ENCODE assay signal across 10 cellular contexts in genomic region chr2:8986327-8986976, GRCh38. TPM values are rescaled to one million over a fixed set of nuclear protein-coding genes. Genes with fewer than 3 reads are reported as not detected.
A peak's percentile ranks its signal among the peaks of the same experiment; 100 is the strongest.
DNase-seq lines count a peak whose midpoint lies in the region; FAIRE-seq and TF ChIP-seq lines count a peak whose summit lies in the region.
"Had no signal": no experiment of that assay in that cellular context is flagged by ENCODE, and none has a peak within 500 bp of the region (broad histone marks: within the 10 kb centered on the region; RNA-seq: fewer than 3 reads in every experiment).

No MANE protein-coding gene starts in this region.

- no peak overlapping the region for H3K4me2 ChIP-seq in H1 (ENCODE audit: insufficient read depth in 1 of 2, low read depth in 2 of 2, low read length in 2 of 2)

- peaks cover 0 to 2% of the 10 kb centered on the region in 2 experiments for H4K20me1 ChIP-seq in H1 (replicated peaks in 1 of 2; ENCODE audit: control insufficient read depth in 1 of 2, insufficient read depth in 2 of 2, low read length in 2 of 2)

- peak; percentile 52 for FAIRE-seq in H1 (lab: Jason Lieb, UNC)
- no peak for FAIRE-seq in HTR-8/SVneo (lab: Jason Lieb, UNC)

- no peak overlapping the region for H2BK5ac ChIP-seq in H1 (ENCODE audit: low read depth, low read length)

- no peak overlapping the region for H2AFZ ChIP-seq in H1 (ENCODE audit: low read length)

- TF ChIP-seq POLR2A in H1 (IDR thresholded peaks at IDR 0.05; ENCODE audit: control extremely low read depth in 1 of 2, low read depth in 2 of 2, low read length in 2 of 2), result no peak

- no peak overlapping the region for H3K14ac ChIP-seq in H1 (ENCODE audit: insufficient read length)

- no peak overlapping the region for H3K9ac ChIP-seq in H1 (replicated peaks in 1 of 4; ENCODE audit: extremely low read depth in 1 of 4, low read depth in 3 of 4, low read length in 3 of 4)

- POLR2A ChIA-PET in AG04450 (lab: Yijun Ruan, JAX) (no interaction called here), H1 (lab: Charles Lee; ENCODE audit: partially characterized antibody) (interaction anchor here (0.9 kb wide), 1 partner anchor 15 kb away, joined by 4 read pairs; no protein-coding TSS in a partner anchor)

- H3K23ac ChIP-seq in H1 (ENCODE audit: insufficient read length), result no peak overlapping the region

- no peaks in the 10 kb centered on the region for H3K23me2 ChIP-seq in H1 (ENCODE audit: low read depth, low read length)

- no peak overlapping the region for H3K4ac ChIP-seq in H1 (replicated peaks; ENCODE audit: insufficient read length, low read depth, low read length)

- H3K36me3 ChIP-seq in H1 (ENCODE audit: control insufficient read depth in 2 of 4, insufficient read depth in 4 of 4, low read length in 3 of 4), result no peaks in the 10 kb centered on the region

- WGBS in H1 (ENCODE audit: extremely low coverage in 1 of 2, insufficient coverage in 1 of 2, insufficient read length in 1 of 2, insufficient replicate concordance in 2 of 2, low coverage in 1 of 2, low lambda C conversion rate in 2 of 2, missing lambda C conversion rate in 1 of 2), 2 experiments, result 65% methylated on average over 11 of the region's 11 CpGs; no CpG with 5 or more reads in 1 of the 2 experiments

- H3K27ac ChIP-seq in AG04450 (ENCODE audit: low read depth, low read length), result no peak overlapping the region
- no peak overlapping the region for H3K27ac ChIP-seq in H1 (ENCODE audit: low read depth, low read length)

- H3K56ac ChIP-seq in H1 (replicated peaks; ENCODE audit: insufficient read length, low read depth, low read length), result no peak overlapping the region

- peaks cover 0 to 49% of the 10 kb centered on the region in 2 experiments; a peak in 2 of 4 replicates for H3K79me2 ChIP-seq in H1 (ENCODE audit: control insufficient read depth in 1 of 2, insufficient read depth in 2 of 2, low read length in 2 of 2)

- no peak overlapping the region for H2BK20ac ChIP-seq in H1 (ENCODE audit: low read length)

- no peaks in the 10 kb centered on the region for H3K27me3 ChIP-seq in AG04450 (ENCODE audit: control insufficient read depth, insufficient read depth, low read length)
- no peaks in the 10 kb centered on the region for H3K27me3 ChIP-seq in H1 (replicated peaks in 1 of 4; ENCODE audit: control insufficient read depth in 3 of 4, extremely low read depth in 1 of 4, insufficient read depth in 3 of 4, low read length in 3 of 4)

- H3K79me1 ChIP-seq in H1 (ENCODE audit: low read depth, low read length), result no peaks in the 10 kb centered on the region

- CTCF ChIA-PET in AG04450 (lab: Charles Lee), result no interaction called here
- CTCF ChIA-PET in H1 (lab: Charles Lee; ENCODE audit: partially characterized antibody), result interaction anchor here (0.7 to 5.7 kb wide), 20 partner anchors 8 to 154 kb away, joined by 3 to 37 read pairs (median 3); no protein-coding TSS in a partner anchor

- TF ChIP-seq EP300 in H1 (IDR thresholded peaks at IDR 0.05; ENCODE audit: borderline replicate concordance in 1 of 2, low read depth in 2 of 2, low read length in 2 of 2), result no peak

- H4K5ac ChIP-seq in H1 (ENCODE audit: insufficient read length, low read depth, low read length), result no peak overlapping the region

- no peak overlapping the region for H4K91ac ChIP-seq in H1 (replicated peaks; ENCODE audit: insufficient read length, low read length)

- TF ChIP-seq CTCF in AG04450 (IDR thresholded peaks at IDR 0.05; ENCODE audit: low read depth, low read length), result peak; percentile 32
- TF ChIP-seq CTCF in GM12875 (IDR thresholded peaks at IDR 0.05; ENCODE audit: borderline replicate concordance, insufficient read depth, low read depth, low read length), result peak; percentile 68
- peak; percentile 74 to 80 (median 77) for TF ChIP-seq CTCF in H1 (IDR thresholded peaks at IDR 0.05; ENCODE audit: control extremely low read depth in 1 of 3, insufficient read depth in 1 of 3, low read depth in 1 of 3, low read length in 3 of 3)

- no peak overlapping the region for H2BK120ac ChIP-seq in H1 (replicated peaks; ENCODE audit: low read depth, low read length)

- H3K4me1 ChIP-seq in H1 (replicated peaks in 1 of 4; ENCODE audit: control insufficient read depth in 3 of 4, insufficient read depth in 4 of 4, low read length in 3 of 4), result peaks cover 0 to 4% (median 1%) of the 10 kb centered on the region in 4 experiments; a peak in 1 of 7 replicates

- H3K9me3 ChIP-seq in AG04450 (ENCODE audit: control insufficient read depth, insufficient read depth, low read length) (no peaks in the 10 kb centered on the region), H1 (ENCODE audit: insufficient read depth in 2 of 2, low read depth in 1 of 2, low read length in 1 of 2) (no peaks in the 10 kb centered on the region)

- no peak for DNase-seq in AG04450 (ENCODE audit: low read depth, low spot score)
- DNase-seq in NCI-H69 (lab: John Stamatoyannopoulos, UW), result peak; percentile 35
- DNase-seq in H1 (ENCODE audit: low read depth in 1 of 2, low spot score in 2 of 2), result peak in 1 of 2 experiments; percentile 71
- DNase-seq in hepatic stellate cell (ENCODE audit: low spot score), result no peak
- DNase-seq in kidney tubule cell (ENCODE audit: low spot score), result no peak
- no peak for DNase-seq in activated CD4-positive, CD25-positive, alpha-beta regulatory T cell treated with anti-CD3 and anti-CD28 coated beads, Interleukin-2, amount 50 U/mL, for 72 hours
- no peak for DNase-seq in HTR-8/SVneo (ENCODE audit: insufficient read length, low spot score)
- DNase-seq: activated naive CD8-positive, alpha-beta T cell treated with anti-CD3 and anti-CD28 coated beads, Interleukin-2, amount 10 ng/mL, durations not matched to agents 7 days and 5 days; naive thymus-derived CD8-positive, alpha-beta T cell had no signal

- no peak overlapping the region for H3K4me3 ChIP-seq in AG04450 (ENCODE audit: low read depth, low read length)
- H3K4me3 ChIP-seq in GM12875 (ENCODE audit: low read depth, low read length), result no peak overlapping the region
- no peak overlapping the region for H3K4me3 ChIP-seq in H1 (ENCODE audit: extremely low read depth in 1 of 4, insufficient read depth in 2 of 4, low read depth in 3 of 4, low read length in 4 of 4)

- H4K8ac ChIP-seq in H1 (ENCODE audit: extremely low read depth, insufficient read depth, low read length), result no peak overlapping the region

- TF ChIP-seq RAD21 in H1 (IDR thresholded peaks at IDR 0.05 in 1 of 2, conservative IDR thresholded peaks at IDR 0.05 in 1 of 2; ENCODE audit: low read depth in 2 of 2, low read length in 2 of 2), result peak; percentile 76 to 85

- H3K18ac ChIP-seq in H1 (ENCODE audit: extremely low read depth, low read length), result no peak overlapping the region

- H2BK12ac ChIP-seq in H1 (ENCODE audit: low read depth, low read length), result no peak overlapping the region

- H2BK15ac ChIP-seq in H1 (ENCODE audit: low read length), result no peak overlapping the region

- H2AK5ac ChIP-seq in H1 (ENCODE audit: low read depth, low read length), result no peak overlapping the region

TF ChIP-seq in H1, 55 proteins besides CTCF, POLR2A, EP300 and RAD21:
- TF ChIP-seq EGR1 (IDR thresholded peaks at IDR 0.05; ENCODE audit: borderline replicate concordance, low read depth, low read length) (no peak), NANOG (IDR thresholded peaks at IDR 0.05; ENCODE audit: insufficient read depth, low read depth, low read length, poor library complexity, severe bottlenecking) (no peak), BRCA1 (IDR thresholded peaks at IDR 0.05; ENCODE audit: low read depth, low read length) (no peak), SIX5 (IDR thresholded peaks at IDR 0.05; ENCODE audit: low read depth, low read length) (no peak)

RNA-seq across cellular contexts. Expression of gene MBOAT2, which starts 17.0 kb away (rescaled TPM):
- 59.2 and 75.2 TPM in 2 replicates for polyA plus RNA-seq in AG04450 (2011; rRNA removed)
- polyA minus RNA-seq in AG04450 (2011; rRNA and poly(A)+ RNA removed), result 32.4 and 62.7 TPM in 2 replicates
- total RNA-seq in H1 (2021; fragmentation: NEBNext Ultra II Directional; extraction: Animal tissue kit (Norgen Biotek cat#: 25700)), result 22.7 and 23.4 TPM in 2 replicates
- 10.7 and 11.2 TPM in 2 replicates for polyA plus RNA-seq in H1 (2011; rRNA removed)
- 15.0 TPM for polyA plus RNA-seq in H1 (2011; cell fraction: cytosol; rRNA removed)
- 14.3 TPM for polyA plus RNA-seq in H1 (2011; cell fraction: nucleus; rRNA removed)
- polyA plus RNA-seq in H1 (2012, experiment 1 of 2), result 11.4 to 22.1 TPM (median 14.0 TPM) in 4 replicates
- 1.6 TPM for polyA plus RNA-seq in H1 (2012, experiment 2 of 2)
- polyA plus RNA-seq in H1 (2013, experiment 1 of 2), result 10.0 TPM
- polyA plus RNA-seq in H1 (2013, experiment 2 of 2), result 9.3 TPM
- polyA minus RNA-seq in H1 (2011; rRNA and poly(A)+ RNA removed), result 30.8 and 33.7 TPM in 2 replicates
- 9.6 TPM for polyA minus RNA-seq in H1 (2011; cell fraction: cytosol; rRNA and poly(A)+ RNA removed)
- polyA minus RNA-seq in H1 (2011; cell fraction: nucleus; rRNA and poly(A)+ RNA removed), result 32.3 TPM
